ENCODE assay signal across 17 cellular contexts in the genomic region with DNA sequence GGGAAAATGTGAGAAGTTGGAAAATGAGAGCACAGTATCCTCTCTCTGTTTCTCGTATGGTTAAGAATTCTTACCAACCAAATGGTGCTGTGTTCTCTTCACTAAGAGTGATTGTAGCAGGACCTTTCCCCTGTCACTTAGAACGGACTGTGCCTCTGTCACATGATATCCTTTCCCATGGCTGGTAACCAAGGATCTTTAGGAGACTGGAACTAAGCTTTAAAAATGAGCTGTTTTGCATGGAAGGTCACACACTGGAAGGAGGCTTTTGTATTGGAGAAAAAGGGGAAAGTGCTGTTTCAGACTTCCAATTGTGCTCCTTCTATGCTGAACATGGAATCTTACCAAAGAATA.
DNase-seq lines count a peak whose midpoint lies in the region; ATAC-seq and TF ChIP-seq lines count a peak whose summit lies in the region.
"Had no signal": no experiment of that assay in that cellular context is flagged by ENCODE, and none has a peak within 500 bp of the region (broad histone marks: within the 10 kb centered on the region; RNA-seq: fewer than 3 reads in every experiment).

No MANE protein-coding gene starts in this region.

- no peaks in the 10 kb centered on the region for H3K27me3 ChIP-seq in hepatocyte
- no peaks in the 10 kb centered on the region for H3K27me3 ChIP-seq in parathyroid adenoma (ENCODE audit: control insufficient read depth, insufficient read depth, low read length)
- H3K27me3 ChIP-seq: brain microvascular endothelial cell had no signal

- no peaks in the 10 kb centered on the region for H3K27me3 Mint-ChIP-seq in activated naive CD8-positive, alpha-beta T cell treated with anti-CD3 and anti-CD28 coated beads, Interleukin-2, amount 50 U/mL, for 24 hours
- peaks cover 8% of the 10 kb centered on the region for H3K27me3 Mint-ChIP-seq in T-helper 17 cell

- H3K4me3 Mint-ChIP-seq in activated naive CD8-positive, alpha-beta T cell treated with anti-CD3 and anti-CD28 coated beads, Interleukin-2, amount 50 U/mL, for 24 hours: no peak overlapping the region
- no peak overlapping the region for H3K4me3 Mint-ChIP-seq in T-helper 17 cell

- H3K9me3 ChIP-seq in hepatocyte (ENCODE audit: low read depth) (no peaks in the 10 kb centered on the region), parathyroid adenoma (ENCODE audit: control insufficient read depth, low read length) (no peaks in the 10 kb centered on the region), T-helper 17 cell (ENCODE audit: control insufficient read depth, low read length, poor library complexity, severe bottlenecking) (no peaks in the 10 kb centered on the region)
- H3K9me3 ChIP-seq: SK-N-SH had no signal

- H3K79me2 ChIP-seq in hepatocyte (no peaks in the 10 kb centered on the region), parathyroid adenoma (no peaks in the 10 kb centered on the region)

- no peak for TF ChIP-seq CTCF in hepatocyte (IDR thresholded peaks at IDR 0.05; ENCODE audit: poor library complexity)
- no peak for TF ChIP-seq CTCF in parathyroid adenoma (IDR thresholded peaks at IDR 0.05)

- H3K27ac ChIP-seq in hepatocyte (no peak overlapping the region), parathyroid adenoma (peak overlapping the region; percentile 54)
- H3K27ac ChIP-seq: brain microvascular endothelial cell, KMS-11 had no signal

- peak; percentile 1 for DNase-seq in ELF-1 (ENCODE audit: low read depth, low spot score)
- peak in 33 of 56 donors; percentile 0 to 62 (median 17) for DNase-seq in amygdala (lab: John Stamatoyannopoulos, UW)
- peak; percentile 21 for DNase-seq in hepatocyte (ENCODE audit: low spot score)
- DNase-seq in activated naive CD8-positive, alpha-beta T cell treated with anti-CD3 and anti-CD28 coated beads, Interleukin-2, amount 50 U/mL, for 24 hours: no peak
- no peak for DNase-seq in T-helper 17 cell
- DNase-seq in NCI-H2107 treated with DMSO at 0.1 percent for 48 hours (lab: John Stamatoyannopoulos, UW; ENCODE audit: unreplicated experiment): no peak
- DNase-seq in ecto neural progenitor cell (ENCODE audit: low spot score): no peak
- DNase-seq: activated CD4-positive, alpha-beta T cell treated with anti-CD3 and anti-CD28 coated beads for 1 hour; activated T-cell treated with anti-CD3 and anti-CD28 coated beads, Interleukin-2, amount 50 U/mL, for 48 hours; brain microvascular endothelial cell; DND-41; NCI-H2029; NK-92 treated with Interleukin-12 subunit alpha and Interleukin-12 subunit beta, amount 100 ng/mL, for 24 hours; SK-N-SH; stimulated activated CD4-positive, alpha-beta T cell treated with anti-CD3 and anti-CD28 coated beads, Interleukin-1b, Interleukin-23, amount 100 ng/mL, for 48 hours had no signal

- peak overlapping the region; percentile 35 for H3K4me2 ChIP-seq in hepatocyte
- H3K4me2 ChIP-seq in parathyroid adenoma (ENCODE audit: low read length): peak overlapping the region; percentile 15
- H3K4me2 ChIP-seq: KMS-11, SK-N-SH had no signal

- H3K27ac Mint-ChIP-seq in activated naive CD8-positive, alpha-beta T cell treated with anti-CD3 and anti-CD28 coated beads, Interleukin-2, amount 50 U/mL, for 24 hours: no peak overlapping the region
- H3K27ac Mint-ChIP-seq in T-helper 17 cell: no peak overlapping the region

- H3K4me1 Mint-ChIP-seq in activated naive CD8-positive, alpha-beta T cell treated with anti-CD3 and anti-CD28 coated beads, Interleukin-2, amount 50 U/mL, for 24 hours: no peaks in the 10 kb centered on the region
- H3K4me1 Mint-ChIP-seq in T-helper 17 cell: no peaks in the 10 kb centered on the region

- H3K4me3 ChIP-seq in hepatocyte (no peak overlapping the region), parathyroid adenoma (ENCODE audit: low read depth, low read length) (no peak overlapping the region)

- H3K36me3 ChIP-seq in hepatocyte (replicated peaks; ENCODE audit: insufficient read depth, low read depth) (no peaks in the 10 kb centered on the region), parathyroid adenoma (ENCODE audit: control insufficient read depth, insufficient read depth, low read length) (no peaks in the 10 kb centered on the region)
- H3K36me3 ChIP-seq: brain microvascular endothelial cell had no signal

- H2AFZ ChIP-seq in hepatocyte (no peak overlapping the region), parathyroid adenoma (peak overlapping the region; percentile 38)

- H3K36me3 Mint-ChIP-seq in activated naive CD8-positive, alpha-beta T cell treated with anti-CD3 and anti-CD28 coated beads, Interleukin-2, amount 50 U/mL, for 24 hours (ENCODE audit: low read depth): no peaks in the 10 kb centered on the region
- no peaks in the 10 kb centered on the region for H3K36me3 Mint-ChIP-seq in T-helper 17 cell (ENCODE audit: low read depth)

- H3K4me1 ChIP-seq in hepatocyte (ENCODE audit: insufficient read depth): no peaks in the 10 kb centered on the region
- peaks cover 5% of the 10 kb centered on the region for H3K4me1 ChIP-seq in parathyroid adenoma

- ATAC-seq in activated naive CD8-positive, alpha-beta T cell treated with anti-CD3 and anti-CD28 coated beads, Interleukin-2, amount 50 U/mL, for 24 hours: no peak
- ATAC-seq in T-helper 17 cell: no peak

- H3K9ac ChIP-seq in parathyroid adenoma: no peak overlapping the region
- H3K9ac ChIP-seq: KMS-11, SK-N-SH had no signal

- H3K9me3 Mint-ChIP-seq in activated naive CD8-positive, alpha-beta T cell treated with anti-CD3 and anti-CD28 coated beads, Interleukin-2, amount 50 U/mL, for 24 hours: peaks cover 4% of the 10 kb centered on the region

- H3K9me2 ChIP-seq in hepatocyte (replicated peaks; ENCODE audit: insufficient read depth): no peaks in the 10 kb centered on the region
- H3K9me2 ChIP-seq: SK-N-SH had no signal

- WGBS in hepatocyte (ENCODE audit: low lambda C conversion rate, missing lambda C conversion rate): 44% methylated on average over 2 of the region's 2 CpGs

- H4K20me1 ChIP-seq in hepatocyte (ENCODE audit: insufficient read depth, poor library complexity, severe bottlenecking): no peaks in the 10 kb centered on the region

Comparison
In these comparisons a context has a peak if more than half of its experiments do, and no peak if none do; other contexts are left out.
1. DNase-seq: peak in ELF-1 (single experiment), amygdala (33 of 56) and hepatocyte (single experiment); none in activated naive CD8-positive, alpha-beta T cell treated with anti-CD3 and anti-CD28 coated beads, Interleukin-2, amount 50 U/mL, for 24 hours (single experiment), T-helper 17 cell (0 of 3), NCI-H2107 treated with DMSO at 0.1 percent for 48 hours (single experiment) and ecto neural progenitor cell (single experiment).